Comparison of ENCODE assay signal across 21 cellular contexts in the genomic region with DNA sequence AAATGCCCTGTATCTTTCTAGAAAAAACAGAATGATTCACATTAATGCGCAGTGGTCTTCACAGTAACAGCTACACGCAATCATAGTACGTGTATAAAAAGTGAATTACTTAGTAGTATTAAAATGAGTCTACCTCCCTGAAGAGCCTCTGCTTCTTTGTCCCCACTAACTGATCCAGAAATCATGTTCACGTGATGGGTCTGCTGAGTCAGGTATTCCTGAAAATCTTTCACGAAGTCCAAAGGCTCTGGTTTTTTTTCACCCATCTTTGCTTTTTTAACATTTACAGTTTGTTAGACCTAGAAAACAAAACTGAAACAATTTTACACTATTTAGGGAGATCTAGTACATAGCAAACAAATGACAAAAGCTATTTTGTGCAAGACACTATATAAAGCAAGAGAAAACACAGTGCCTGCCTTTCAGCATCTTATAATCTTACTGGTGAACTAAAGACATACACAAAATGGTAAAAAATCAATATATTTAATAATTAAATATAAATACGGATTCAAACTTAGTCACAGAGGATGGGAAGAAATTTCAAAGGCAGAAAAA.
"Had no signal": no experiment of that assay in that cellular context is flagged by ENCODE, and none has a peak within 500 bp of the region (broad histone marks: within the 10 kb centered on the region; RNA-seq: fewer than 3 reads in every experiment).

No MANE protein-coding gene starts in this region.

- H3K9me3 Mint-ChIP-seq: activated naive CD4-positive, alpha-beta T cell treated with anti-CD3 and anti-CD28 coated beads for 36 hours; activated naive CD8-positive, alpha-beta T cell treated with anti-CD3 and anti-CD28 coated beads, Interleukin-2, amount 50 U/mL, for 24 hours; activated T-helper 2 cell treated with anti-CD3 and anti-CD28 coated beads, Interferon-gamma antibody, Interleukin-2, Interleukin-4, amounts not matched to agents 10 μg/mL and 5 μg/mL and 100 μg/mL, durations not matched to agents 14 hours and 24 hours and 36 hours; brain; nephron progenitor cell had no signal

- ATAC-seq: activated CD4-positive, CD25-positive, alpha-beta regulatory T cell treated with anti-CD3 and anti-CD28 coated beads, Interleukin-2, amount 50 U/mL, for 24 hours; activated naive CD8-positive, alpha-beta T cell treated with anti-CD3 and anti-CD28 coated beads, Interleukin-2, amount 50 U/mL, for 24 hours; stimulated activated naive CD8-positive, alpha-beta T cell treated with anti-CD3 and anti-CD28 coated beads, Interleukin-15, Interleukin-2, amounts not matched to agents 100 U/mL and 50 U/mL, for 24 hours had no signal

- H3K27ac ChIP-seq: tibial artery had no signal

- H3K27me3 ChIP-seq: tibial artery had no signal

- H3K9me3 ChIP-seq: tibial artery had no signal

- H3K4me3 ChIP-seq: lung, tibial artery had no signal

- H3K4me3 Mint-ChIP-seq: activated naive CD4-positive, alpha-beta T cell treated with anti-CD3 and anti-CD28 coated beads for 36 hours; activated naive CD8-positive, alpha-beta T cell treated with anti-CD3 and anti-CD28 coated beads, Interleukin-2, amount 50 U/mL, for 24 hours; brain; nephron progenitor cell had no signal

- H3K27me3 Mint-ChIP-seq: activated naive CD8-positive, alpha-beta T cell treated with anti-CD3 and anti-CD28 coated beads, Interleukin-2, amount 50 U/mL, for 24 hours; brain had no signal

- DNase-seq: activated naive CD4-positive, alpha-beta T cell treated with anti-CD3 and anti-CD28 coated beads for 36 hours; activated naive CD8-positive, alpha-beta T cell treated with anti-CD3 and anti-CD28 coated beads, Interleukin-2, amount 50 U/mL, for 24 hours; anterior cingulate cortex; central memory CD4-positive, alpha-beta T cell; erythroblast; hypothalamus; midbrain; nephron progenitor cell; retina; stimulated activated CD4-positive, alpha-beta T cell treated with anti-CD3 and anti-CD28 coated beads, Interleukin-12 subunit alpha, Interleukin-12 subunit beta, amount 100 ng/mL, for 4 hours; stimulated activated CD4-positive, alpha-beta T cell treated with anti-CD3 and anti-CD28 coated beads, Interleukin-1b, Interleukin-23, amount 100 ng/mL, for 48 hours; stimulated activated CD8-positive, alpha-beta memory T cell treated with anti-CD3 and anti-CD28 coated beads, Interleukin-4, amount 100 ng/mL, for 48 hours; stimulated activated naive CD8-positive, alpha-beta T cell treated with anti-CD3 and anti-CD28 coated beads, Interleukin-15, Interleukin-2, amounts not matched to agents 100 U/mL and 50 U/mL, for 24 hours; substantia nigra; T-helper 1 cell; T1000; tibial artery had no signal

- H3K27ac Mint-ChIP-seq: activated naive CD4-positive, alpha-beta T cell treated with anti-CD3 and anti-CD28 coated beads for 36 hours; activated naive CD8-positive, alpha-beta T cell treated with anti-CD3 and anti-CD28 coated beads, Interleukin-2, amount 50 U/mL, for 24 hours; activated T-helper 2 cell treated with anti-CD3 and anti-CD28 coated beads, Interferon-gamma antibody, Interleukin-2, Interleukin-4, amounts not matched to agents 10 μg/mL and 5 μg/mL and 100 μg/mL, durations not matched to agents 14 hours and 24 hours and 36 hours; brain; nephron progenitor cell had no signal
